Comparison of ENCODE assay signal across 1 cellular context in the genomic region with DNA sequence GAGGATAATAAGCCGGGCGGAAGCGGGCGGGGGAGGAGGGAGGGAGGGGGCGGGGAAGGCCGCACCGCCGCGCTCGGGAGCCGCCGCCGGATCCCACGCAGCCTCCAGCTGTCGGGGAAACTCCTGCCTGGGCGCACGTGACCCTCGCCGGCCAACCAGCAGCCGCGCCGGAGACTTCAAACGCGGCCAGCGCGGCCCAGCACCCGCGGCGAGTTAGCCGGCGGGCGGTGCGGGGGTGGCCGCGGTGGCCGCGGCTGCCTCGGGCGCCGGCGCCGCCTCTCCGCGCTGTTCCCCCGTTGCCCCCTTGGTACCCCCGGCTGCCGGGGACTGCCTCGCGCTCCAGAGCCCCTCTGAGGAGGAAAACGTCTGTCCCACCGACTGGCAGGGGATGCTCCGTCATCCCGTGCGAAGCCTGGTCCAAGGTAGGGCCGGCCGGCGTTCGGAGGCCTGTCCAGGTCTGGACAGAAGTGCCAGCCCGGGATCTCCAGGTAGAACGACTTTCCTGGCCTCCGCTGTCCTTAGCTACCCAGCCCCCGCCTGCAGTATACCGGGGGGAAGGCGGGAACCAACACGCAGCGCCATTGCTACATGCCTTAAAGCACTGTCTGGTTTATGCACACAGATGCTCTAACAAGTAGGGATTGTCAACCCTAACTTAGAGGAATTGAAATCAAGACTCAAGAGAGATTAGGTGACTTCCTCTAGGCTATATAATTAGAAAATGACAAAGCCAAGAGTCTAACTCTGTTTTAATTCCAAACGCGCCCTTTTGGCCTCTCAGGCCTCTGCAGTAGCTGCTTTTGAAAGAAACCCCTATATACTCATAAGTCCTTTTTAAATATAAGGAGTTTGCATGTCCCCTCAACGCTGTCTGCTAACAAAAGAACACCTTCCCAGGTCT.
TF ChIP-seq lines count a peak whose summit lies in the region.

A gene with protein sequence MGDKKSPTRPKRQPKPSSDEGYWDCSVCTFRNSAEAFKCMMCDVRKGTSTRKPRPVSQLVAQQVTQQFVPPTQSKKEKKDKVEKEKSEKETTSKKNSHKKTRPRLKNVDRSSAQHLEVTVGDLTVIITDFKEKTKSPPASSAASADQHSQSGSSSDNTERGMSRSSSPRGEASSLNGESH (minus strand): TSS at position 9 of the 901 bp plus-strand sequence. CDS start 68 bp downstream, outside the sequence.

TF ChIP-seq in HEK293, 187 proteins besides CTCF, POLR2A, EP300 and RAD21 (continued from another document and continues in another):
- TF ChIP-seq ZNF776 (tag by site-specific recombination; IDR thresholded peaks at IDR 0.05; ENCODE audit: borderline replicate concordance) (no peak), REPIN1 (tag by site-specific recombination; IDR thresholded peaks at IDR 0.05; ENCODE audit: low read depth) (no peak), KLF9 (tag by site-specific recombination; IDR thresholded peaks at IDR 0.05; ENCODE audit: low read depth) (no peak), IKZF3 (tag by site-specific recombination; IDR thresholded peaks at IDR 0.05) (peak; percentile 55; the same call in 1 of the 2 replicates), SP7 (tag by site-specific recombination; IDR thresholded peaks at IDR 0.05) (peak; percentile 56; the same call in 1 of the 2 replicates), ZNF658 (tag by site-specific recombination; IDR thresholded peaks at IDR 0.05) (no peak), ZNF664 (tag by site-specific recombination; IDR thresholded peaks at IDR 0.05) (no peak), ZNF785 (tag by site-specific recombination; IDR thresholded peaks at IDR 0.05) (no peak), KLF7 (tag by site-specific recombination; IDR thresholded peaks at IDR 0.05; ENCODE audit: borderline replicate concordance) (no peak), ZNF391 (tag by site-specific recombination; IDR thresholded peaks at IDR 0.05; ENCODE audit: borderline replicate concordance, low read depth) (no peak), ZNF223 (tag by site-specific recombination; IDR thresholded peaks at IDR 0.05) (no peak), ZNF292 (tag by site-specific recombination; IDR thresholded peaks at IDR 0.05; ENCODE audit: borderline replicate concordance, low read depth) (no peak), ZNF549 (tag by site-specific recombination; IDR thresholded peaks at IDR 0.05) (no peak), RBAK (tag by site-specific recombination; IDR thresholded peaks at IDR 0.05) (no peak), ZNF2 (tag by site-specific recombination; IDR thresholded peaks at IDR 0.05) (0 out of 2 replicates have a peak, but pooled peaks have one; percentile 59), ZFP37 (tag by site-specific recombination; IDR thresholded peaks at IDR 0.05) (peak; percentile 9; the same call in 1 of the 2 replicates), ZNF544 (tag by site-specific recombination; IDR thresholded peaks at IDR 0.05) (no peak), ZNF548 (tag by site-specific recombination; IDR thresholded peaks at IDR 0.05) (no peak), EGR2 (tag by site-specific recombination; IDR thresholded peaks at IDR 0.05; ENCODE audit: low read depth) (no peak), ZNF707 (tag by site-specific recombination; IDR thresholded peaks at IDR 0.05) (no peak), ZNF132 (tag by site-specific recombination; IDR thresholded peaks at IDR 0.05; ENCODE audit: borderline replicate concordance) (no peak), KLF16 (tag by site-specific recombination; IDR thresholded peaks at IDR 0.05) (no peak), ZNF670 (tag by site-specific recombination; IDR thresholded peaks at IDR 0.05; ENCODE audit: low read depth) (no peak), ZNF274 (IDR thresholded peaks at IDR 0.05; ENCODE audit: low read length) (no peak), ZNF274 (tag by site-specific recombination; IDR thresholded peaks at IDR 0.05; ENCODE audit: borderline replicate concordance) (no peak), ZNF10 (tag by site-specific recombination; IDR thresholded peaks at IDR 0.05) (no peak), ZNF514 (tag by site-specific recombination; IDR thresholded peaks at IDR 0.05) (no peak), ZFHX2 (tag by site-specific recombination; conservative IDR thresholded peaks at IDR 0.05) (peak; percentile 26; the same call in 1 of the 2 replicates), GLI2 (tag by site-specific recombination; IDR thresholded peaks at IDR 0.05; ENCODE audit: borderline replicate concordance, low read depth) (no peak)
- TF ChIP-seq, protein P1, sequence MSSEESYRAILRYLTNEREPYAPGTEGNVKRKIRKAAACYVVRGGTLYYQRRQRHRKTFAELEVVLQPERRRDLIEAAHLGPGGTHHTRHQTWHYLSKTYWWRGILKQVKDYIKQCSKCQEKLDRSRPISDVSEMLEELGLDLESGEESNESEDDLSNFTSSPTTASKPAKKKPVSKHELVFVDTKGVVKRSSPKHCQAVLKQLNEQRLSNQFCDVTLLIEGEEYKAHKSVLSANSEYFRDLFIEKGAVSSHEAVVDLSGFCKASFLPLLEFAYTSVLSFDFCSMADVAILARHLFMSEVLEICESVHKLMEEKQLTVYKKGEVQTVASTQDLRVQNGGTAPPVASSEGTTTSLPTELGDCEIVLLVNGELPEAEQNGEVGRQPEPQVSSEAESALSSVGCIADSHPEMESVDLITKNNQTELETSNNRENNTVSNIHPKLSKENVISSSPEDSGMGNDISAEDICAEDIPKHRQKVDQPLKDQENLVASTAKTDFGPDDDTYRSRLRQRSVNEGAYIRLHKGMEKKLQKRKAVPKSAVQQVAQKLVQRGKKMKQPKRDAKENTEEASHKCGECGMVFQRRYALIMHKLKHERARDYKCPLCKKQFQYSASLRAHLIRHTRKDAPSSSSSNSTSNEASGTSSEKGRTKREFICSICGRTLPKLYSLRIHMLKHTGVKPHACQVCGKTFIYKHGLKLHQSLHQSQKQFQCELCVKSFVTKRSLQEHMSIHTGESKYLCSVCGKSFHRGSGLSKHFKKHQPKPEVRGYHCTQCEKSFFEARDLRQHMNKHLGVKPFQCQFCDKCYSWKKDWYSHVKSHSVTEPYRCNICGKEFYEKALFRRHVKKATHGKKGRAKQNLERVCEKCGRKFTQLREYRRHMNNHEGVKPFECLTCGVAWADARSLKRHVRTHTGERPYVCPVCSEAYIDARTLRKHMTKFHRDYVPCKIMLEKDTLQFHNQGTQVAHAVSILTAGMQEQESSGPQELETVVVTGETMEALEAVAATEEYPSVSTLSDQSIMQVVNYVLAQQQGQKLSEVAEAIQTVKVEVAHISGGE (tag by site-specific recombination; conservative IDR thresholded peaks at IDR 0.05; ENCODE audit: low read depth) = no peak
- TF ChIP-seq, protein P2, sequence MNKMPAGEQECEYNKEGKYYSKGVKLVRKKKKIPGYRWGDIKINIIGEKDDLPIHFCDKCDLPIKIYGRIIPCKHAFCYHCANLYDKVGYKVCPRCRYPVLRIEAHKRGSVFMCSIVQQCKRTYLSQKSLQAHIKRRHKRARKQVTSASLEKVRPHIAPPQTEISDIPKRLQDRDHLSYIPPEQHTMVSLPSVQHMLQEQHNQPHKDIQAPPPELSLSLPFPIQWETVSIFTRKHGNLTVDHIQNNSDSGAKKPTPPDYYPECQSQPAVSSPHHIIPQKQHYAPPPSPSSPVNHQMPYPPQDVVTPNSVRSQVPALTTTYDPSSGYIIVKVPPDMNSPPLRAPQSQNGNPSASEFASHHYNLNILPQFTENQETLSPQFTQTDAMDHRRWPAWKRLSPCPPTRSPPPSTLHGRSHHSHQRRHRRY (tag by site-specific recombination; IDR thresholded peaks at IDR 0.05) = no peak
- TF ChIP-seq, protein P3, sequence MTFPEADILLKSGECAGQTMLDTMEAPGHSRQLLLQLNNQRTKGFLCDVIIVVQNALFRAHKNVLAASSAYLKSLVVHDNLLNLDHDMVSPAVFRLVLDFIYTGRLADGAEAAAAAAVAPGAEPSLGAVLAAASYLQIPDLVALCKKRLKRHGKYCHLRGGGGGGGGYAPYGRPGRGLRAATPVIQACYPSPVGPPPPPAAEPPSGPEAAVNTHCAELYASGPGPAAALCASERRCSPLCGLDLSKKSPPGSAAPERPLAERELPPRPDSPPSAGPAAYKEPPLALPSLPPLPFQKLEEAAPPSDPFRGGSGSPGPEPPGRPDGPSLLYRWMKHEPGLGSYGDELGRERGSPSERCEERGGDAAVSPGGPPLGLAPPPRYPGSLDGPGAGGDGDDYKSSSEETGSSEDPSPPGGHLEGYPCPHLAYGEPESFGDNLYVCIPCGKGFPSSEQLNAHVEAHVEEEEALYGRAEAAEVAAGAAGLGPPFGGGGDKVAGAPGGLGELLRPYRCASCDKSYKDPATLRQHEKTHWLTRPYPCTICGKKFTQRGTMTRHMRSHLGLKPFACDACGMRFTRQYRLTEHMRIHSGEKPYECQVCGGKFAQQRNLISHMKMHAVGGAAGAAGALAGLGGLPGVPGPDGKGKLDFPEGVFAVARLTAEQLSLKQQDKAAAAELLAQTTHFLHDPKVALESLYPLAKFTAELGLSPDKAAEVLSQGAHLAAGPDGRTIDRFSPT (tag by site-specific recombination; IDR thresholded peaks at IDR 0.05) = no peak
- TF ChIP-seq, protein P4, sequence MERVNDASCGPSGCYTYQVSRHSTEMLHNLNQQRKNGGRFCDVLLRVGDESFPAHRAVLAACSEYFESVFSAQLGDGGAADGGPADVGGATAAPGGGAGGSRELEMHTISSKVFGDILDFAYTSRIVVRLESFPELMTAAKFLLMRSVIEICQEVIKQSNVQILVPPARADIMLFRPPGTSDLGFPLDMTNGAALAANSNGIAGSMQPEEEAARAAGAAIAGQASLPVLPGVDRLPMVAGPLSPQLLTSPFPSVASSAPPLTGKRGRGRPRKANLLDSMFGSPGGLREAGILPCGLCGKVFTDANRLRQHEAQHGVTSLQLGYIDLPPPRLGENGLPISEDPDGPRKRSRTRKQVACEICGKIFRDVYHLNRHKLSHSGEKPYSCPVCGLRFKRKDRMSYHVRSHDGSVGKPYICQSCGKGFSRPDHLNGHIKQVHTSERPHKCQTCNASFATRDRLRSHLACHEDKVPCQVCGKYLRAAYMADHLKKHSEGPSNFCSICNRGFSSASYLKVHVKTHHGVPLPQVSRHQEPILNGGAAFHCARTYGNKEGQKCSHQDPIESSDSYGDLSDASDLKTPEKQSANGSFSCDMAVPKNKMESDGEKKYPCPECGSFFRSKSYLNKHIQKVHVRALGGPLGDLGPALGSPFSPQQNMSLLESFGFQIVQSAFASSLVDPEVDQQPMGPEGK (tag by site-specific recombination; IDR thresholded peaks at IDR 0.05) = peak; percentile 72
- TF ChIP-seq, protein P5, sequence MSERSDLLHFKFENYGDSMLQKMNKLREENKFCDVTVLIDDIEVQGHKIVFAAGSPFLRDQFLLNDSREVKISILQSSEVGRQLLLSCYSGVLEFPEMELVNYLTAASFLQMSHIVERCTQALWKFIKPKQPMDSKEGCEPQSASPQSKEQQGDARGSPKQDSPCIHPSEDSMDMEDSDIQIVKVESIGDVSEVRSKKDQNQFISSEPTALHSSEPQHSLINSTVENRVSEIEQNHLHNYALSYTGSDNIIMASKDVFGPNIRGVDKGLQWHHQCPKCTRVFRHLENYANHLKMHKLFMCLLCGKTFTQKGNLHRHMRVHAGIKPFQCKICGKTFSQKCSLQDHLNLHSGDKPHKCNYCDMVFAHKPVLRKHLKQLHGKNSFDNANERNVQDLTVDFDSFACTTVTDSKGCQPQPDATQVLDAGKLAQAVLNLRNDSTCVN (tag by site-specific recombination; optimal IDR thresholded peaks at IDR 0.05) = peak; percentile 56
- TF ChIP-seq, protein P6, sequence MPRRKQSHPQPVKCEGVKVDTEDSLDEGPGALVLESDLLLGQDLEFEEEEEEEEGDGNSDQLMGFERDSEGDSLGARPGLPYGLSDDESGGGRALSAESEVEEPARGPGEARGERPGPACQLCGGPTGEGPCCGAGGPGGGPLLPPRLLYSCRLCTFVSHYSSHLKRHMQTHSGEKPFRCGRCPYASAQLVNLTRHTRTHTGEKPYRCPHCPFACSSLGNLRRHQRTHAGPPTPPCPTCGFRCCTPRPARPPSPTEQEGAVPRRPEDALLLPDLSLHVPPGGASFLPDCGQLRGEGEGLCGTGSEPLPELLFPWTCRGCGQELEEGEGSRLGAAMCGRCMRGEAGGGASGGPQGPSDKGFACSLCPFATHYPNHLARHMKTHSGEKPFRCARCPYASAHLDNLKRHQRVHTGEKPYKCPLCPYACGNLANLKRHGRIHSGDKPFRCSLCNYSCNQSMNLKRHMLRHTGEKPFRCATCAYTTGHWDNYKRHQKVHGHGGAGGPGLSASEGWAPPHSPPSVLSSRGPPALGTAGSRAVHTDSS (tag by site-specific recombination; IDR thresholded peaks at IDR 0.05) = no peak
- TF ChIP-seq, protein P7, sequence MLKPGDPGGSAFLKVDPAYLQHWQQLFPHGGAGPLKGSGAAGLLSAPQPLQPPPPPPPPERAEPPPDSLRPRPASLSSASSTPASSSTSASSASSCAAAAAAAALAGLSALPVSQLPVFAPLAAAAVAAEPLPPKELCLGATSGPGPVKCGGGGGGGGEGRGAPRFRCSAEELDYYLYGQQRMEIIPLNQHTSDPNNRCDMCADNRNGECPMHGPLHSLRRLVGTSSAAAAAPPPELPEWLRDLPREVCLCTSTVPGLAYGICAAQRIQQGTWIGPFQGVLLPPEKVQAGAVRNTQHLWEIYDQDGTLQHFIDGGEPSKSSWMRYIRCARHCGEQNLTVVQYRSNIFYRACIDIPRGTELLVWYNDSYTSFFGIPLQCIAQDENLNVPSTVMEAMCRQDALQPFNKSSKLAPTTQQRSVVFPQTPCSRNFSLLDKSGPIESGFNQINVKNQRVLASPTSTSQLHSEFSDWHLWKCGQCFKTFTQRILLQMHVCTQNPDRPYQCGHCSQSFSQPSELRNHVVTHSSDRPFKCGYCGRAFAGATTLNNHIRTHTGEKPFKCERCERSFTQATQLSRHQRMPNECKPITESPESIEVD (tag by site-specific recombination; IDR thresholded peaks at IDR 0.05) = no peak
- TF ChIP-seq, protein P8, sequence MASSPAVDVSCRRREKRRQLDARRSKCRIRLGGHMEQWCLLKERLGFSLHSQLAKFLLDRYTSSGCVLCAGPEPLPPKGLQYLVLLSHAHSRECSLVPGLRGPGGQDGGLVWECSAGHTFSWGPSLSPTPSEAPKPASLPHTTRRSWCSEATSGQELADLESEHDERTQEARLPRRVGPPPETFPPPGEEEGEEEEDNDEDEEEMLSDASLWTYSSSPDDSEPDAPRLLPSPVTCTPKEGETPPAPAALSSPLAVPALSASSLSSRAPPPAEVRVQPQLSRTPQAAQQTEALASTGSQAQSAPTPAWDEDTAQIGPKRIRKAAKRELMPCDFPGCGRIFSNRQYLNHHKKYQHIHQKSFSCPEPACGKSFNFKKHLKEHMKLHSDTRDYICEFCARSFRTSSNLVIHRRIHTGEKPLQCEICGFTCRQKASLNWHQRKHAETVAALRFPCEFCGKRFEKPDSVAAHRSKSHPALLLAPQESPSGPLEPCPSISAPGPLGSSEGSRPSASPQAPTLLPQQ (tag by site-specific recombination; IDR thresholded peaks at IDR 0.05) = no peak; the same call in 1 of the 2 replicates
- TF ChIP-seq, protein P9, sequence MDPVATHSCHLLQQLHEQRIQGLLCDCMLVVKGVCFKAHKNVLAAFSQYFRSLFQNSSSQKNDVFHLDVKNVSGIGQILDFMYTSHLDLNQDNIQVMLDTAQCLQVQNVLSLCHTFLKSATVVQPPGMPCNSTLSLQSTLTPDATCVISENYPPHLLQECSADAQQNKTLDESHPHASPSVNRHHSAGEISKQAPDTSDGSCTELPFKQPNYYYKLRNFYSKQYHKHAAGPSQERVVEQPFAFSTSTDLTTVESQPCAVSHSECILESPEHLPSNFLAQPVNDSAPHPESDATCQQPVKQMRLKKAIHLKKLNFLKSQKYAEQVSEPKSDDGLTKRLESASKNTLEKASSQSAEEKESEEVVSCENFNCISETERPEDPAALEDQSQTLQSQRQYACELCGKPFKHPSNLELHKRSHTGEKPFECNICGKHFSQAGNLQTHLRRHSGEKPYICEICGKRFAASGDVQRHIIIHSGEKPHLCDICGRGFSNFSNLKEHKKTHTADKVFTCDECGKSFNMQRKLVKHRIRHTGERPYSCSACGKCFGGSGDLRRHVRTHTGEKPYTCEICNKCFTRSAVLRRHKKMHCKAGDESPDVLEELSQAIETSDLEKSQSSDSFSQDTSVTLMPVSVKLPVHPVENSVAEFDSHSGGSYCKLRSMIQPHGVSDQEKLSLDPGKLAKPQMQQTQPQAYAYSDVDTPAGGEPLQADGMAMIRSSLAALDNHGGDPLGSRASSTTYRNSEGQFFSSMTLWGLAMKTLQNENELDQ (tag by site-specific recombination; IDR thresholded peaks at IDR 0.05; ENCODE audit: low read depth) = no peak
